27 cellular contexts compared by ENCODE assay signal in genomic region chrX:138411048-138411447, GRCh38.
"Had no signal": no experiment of that assay in that cellular context is flagged by ENCODE, and none has a peak within 500 bp of the region (broad histone marks: within the 10 kb centered on the region; RNA-seq: fewer than 3 reads in every experiment).

No MANE protein-coding gene starts in this region.

- H3K36me3 ChIP-seq: brain microvascular endothelial cell, MG63 had no signal

- ATAC-seq: activated T-cell treated with anti-CD3 and anti-CD28 coated beads, Interleukin-2, amount 50 U/mL, for 4 hours; Panc1; T-cell had no signal

- H3K4me1 Mint-ChIP-seq: activated CD4-positive, alpha-beta T cell treated with anti-CD3 and anti-CD28 coated beads, Interleukin-2, amount 10 ng/mL, durations not matched to agents 7 days and 5 days; T-cell had no signal

- FAIRE-seq: colon, TTC549 had no signal

- H3K36me3 Mint-ChIP-seq: activated CD4-positive, alpha-beta memory T cell treated with anti-CD3 and anti-CD28 coated beads for 36 hours; activated naive CD8-positive, alpha-beta T cell; T-cell had no signal

- H3K9me3 Mint-ChIP-seq: activated CD4-positive, alpha-beta memory T cell treated with anti-CD3 and anti-CD28 coated beads for 36 hours; activated CD4-positive, alpha-beta T cell treated with anti-CD3 and anti-CD28 coated beads, Interleukin-2, amount 10 ng/mL, durations not matched to agents 7 days and 5 days; activated naive CD4-positive, alpha-beta T cell treated with anti-CD3 and anti-CD28 coated beads for 36 hours; activated T-cell treated with anti-CD3 and anti-CD28 coated beads, Interleukin-2, amount 50 U/mL, for 4 hours had no signal

- H3K27me3 ChIP-seq: brain microvascular endothelial cell, MG63 had no signal

- DNase-seq: activated CD4-positive, alpha-beta memory T cell treated with anti-CD3 and anti-CD28 coated beads for 36 hours; activated CD4-positive, alpha-beta T cell treated with anti-CD3 and anti-CD28 coated beads, Interleukin-2, amount 10 ng/mL, durations not matched to agents 7 days and 5 days; activated CD4-positive, CD25-positive, alpha-beta regulatory T cell; activated CD8-positive, alpha-beta memory T cell treated with anti-CD3 and anti-CD28 coated beads for 24 hours; activated gamma-delta T cell; activated naive CD4-positive, alpha-beta T cell treated with anti-CD3 and anti-CD28 coated beads for 36 hours; activated T-cell treated with anti-CD3 and anti-CD28 coated beads, Interleukin-2, amount 50 U/mL, for 4 hours; amygdala; brain microvascular endothelial cell; cerebellar nuclear complex; KG1; MG63; NCI-H1105 treated with DMSO at 0.1 percent for 48 hours; NCI-H1436 treated with DMSO at 0.1 percent for 48 hours; NCI-H187; NCI-H2081; NCI-H510A treated with DMSO at 0.1 percent for 48 hours; SHP77; T-cell; T-helper 2 cell; T1000 had no signal

- H3K9me3 ChIP-seq: MG63 had no signal

- H3K4me3 Mint-ChIP-seq: activated CD4-positive, alpha-beta memory T cell treated with anti-CD3 and anti-CD28 coated beads for 36 hours; activated CD4-positive, alpha-beta T cell treated with anti-CD3 and anti-CD28 coated beads, Interleukin-2, amount 10 ng/mL, durations not matched to agents 7 days and 5 days; activated naive CD4-positive, alpha-beta T cell treated with anti-CD3 and anti-CD28 coated beads for 36 hours; activated naive CD8-positive, alpha-beta T cell; activated T-cell treated with anti-CD3 and anti-CD28 coated beads, Interleukin-2, amount 50 U/mL, for 4 hours; T-cell had no signal

- H3K27ac Mint-ChIP-seq: activated CD4-positive, alpha-beta memory T cell treated with anti-CD3 and anti-CD28 coated beads for 36 hours; activated CD4-positive, alpha-beta T cell treated with anti-CD3 and anti-CD28 coated beads, Interleukin-2, amount 10 ng/mL, durations not matched to agents 7 days and 5 days; activated naive CD4-positive, alpha-beta T cell treated with anti-CD3 and anti-CD28 coated beads for 36 hours; activated naive CD8-positive, alpha-beta T cell; T-cell had no signal

- H3K4me3 ChIP-seq: MG63, SK-N-MC had no signal

- H3K27ac ChIP-seq: brain microvascular endothelial cell, SK-N-MC, VCaP had no signal

- H3K27me3 Mint-ChIP-seq: activated CD4-positive, alpha-beta memory T cell treated with anti-CD3 and anti-CD28 coated beads for 36 hours; activated CD4-positive, alpha-beta T cell treated with anti-CD3 and anti-CD28 coated beads, Interleukin-2, amount 10 ng/mL, durations not matched to agents 7 days and 5 days; activated naive CD8-positive, alpha-beta T cell had no signal
